In the genomic region with DNA sequence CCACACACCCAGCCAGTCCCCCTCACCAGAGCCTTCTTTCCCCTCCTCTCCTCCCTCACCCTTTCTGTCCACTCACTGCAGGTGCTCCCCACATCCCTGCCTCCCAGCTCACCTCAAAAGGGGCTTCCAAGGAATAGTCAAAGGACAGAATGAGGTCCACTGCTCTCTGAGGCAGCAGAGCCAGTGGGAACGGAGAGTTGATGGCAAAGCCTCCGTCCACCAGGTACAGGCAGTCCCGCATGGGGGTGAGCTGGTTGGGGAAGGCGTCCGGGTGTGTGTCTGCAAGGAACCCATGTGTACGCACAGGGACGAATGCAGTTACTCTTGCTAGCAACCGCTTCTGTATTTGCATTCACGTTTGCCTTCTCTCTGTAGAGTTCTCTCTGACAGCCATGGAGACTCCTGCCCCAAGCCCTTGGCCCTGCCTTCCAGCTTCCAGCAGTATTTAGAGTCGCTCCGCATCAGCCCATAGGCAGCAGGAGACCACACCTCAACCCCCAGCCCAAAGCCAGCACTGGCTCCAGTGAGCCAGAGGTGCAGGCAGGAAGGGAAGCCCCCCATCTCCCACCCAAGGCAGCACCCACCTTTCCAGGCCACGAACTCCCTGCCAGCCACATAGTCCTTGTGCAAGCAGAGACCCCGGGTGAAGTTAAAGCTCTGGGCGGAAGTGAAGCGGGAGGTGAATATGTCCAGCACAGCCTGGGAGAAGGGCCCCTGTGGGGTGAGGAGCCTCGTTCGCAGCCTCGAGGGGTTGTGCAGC, we compare ENCODE assay signal across 29 cellular contexts. TPM values are rescaled to one million over a fixed set of nuclear protein-coding genes. Genes with fewer than 3 reads are reported as not detected.
"Had no signal": no experiment of that assay in that cellular context is flagged by ENCODE, and none has a peak within 500 bp of the region (broad histone marks: within the 10 kb centered on the region; RNA-seq: fewer than 3 reads in every experiment).

No MANE protein-coding gene starts in this region.

- H3K9me3 Mint-ChIP-seq: activated B cell treated with CpG ODN at 0.5 μM for 24 hours; activated CD4-positive, alpha-beta memory T cell treated with anti-CD3 and anti-CD28 coated beads for 36 hours; activated naive CD4-positive, alpha-beta T cell treated with anti-CD3 and anti-CD28 coated beads, Interleukin-2, amount 50 U/mL, for 24 hours; central memory CD8-positive, alpha-beta T cell; effector memory CD8-positive, alpha-beta T cell; stimulated activated naive B cell treated with anti-CD40 and anti-IgM and Interleukin-4, amounts not matched to agents 10 μg/mL and 1 μg/mL and 100 μg/mL, for 72 hours; T-helper 1 cell treated with Interleukin-12 subunit alpha and Interleukin-12 subunit beta and Interleukin-4 antibody, amounts not matched to agents 30 μg/mL and 1 μg/mL, for 36 hours; type B pancreatic cell had no signal

- FAIRE-seq: astrocyte, endothelial cell of umbilical vein, frontal cortex had no signal

- H3K4me3 Mint-ChIP-seq: activated B cell treated with CpG ODN at 0.5 μM for 24 hours; activated CD4-positive, alpha-beta memory T cell treated with anti-CD3 and anti-CD28 coated beads for 36 hours; activated naive CD4-positive, alpha-beta T cell treated with anti-CD3 and anti-CD28 coated beads, Interleukin-2, amount 50 U/mL, for 24 hours; central memory CD8-positive, alpha-beta T cell; effector memory CD8-positive, alpha-beta T cell; stimulated activated naive B cell treated with anti-CD40 and anti-IgM and Interleukin-4, amounts not matched to agents 10 μg/mL and 1 μg/mL and 100 μg/mL, for 72 hours; T-helper 1 cell treated with Interleukin-12 subunit alpha and Interleukin-12 subunit beta and Interleukin-4 antibody, amounts not matched to agents 30 μg/mL and 1 μg/mL, for 36 hours; type B pancreatic cell had no signal

- H3K27me3 Mint-ChIP-seq: activated naive CD4-positive, alpha-beta T cell treated with anti-CD3 and anti-CD28 coated beads, Interleukin-2, amount 50 U/mL, for 24 hours had no signal

- H3K9me3 ChIP-seq: colonic mucosa, esophagus muscularis mucosa, right lobe of liver, thoracic aorta had no signal

- ATAC-seq: effector memory CD8-positive, alpha-beta T cell; left ventricle myocardium superior; right lobe of liver; stimulated activated naive B cell treated with anti-CD40 and anti-IgM and Interleukin-4, amounts not matched to agents 10 μg/mL and 1 μg/mL and 100 μg/mL, for 72 hours had no signal

- H3K4me2 ChIP-seq: smooth muscle cell had no signal

- H3K4me1 Mint-ChIP-seq: activated B cell treated with CpG ODN at 0.5 μM for 24 hours; activated naive CD4-positive, alpha-beta T cell treated with anti-CD3 and anti-CD28 coated beads, Interleukin-2, amount 50 U/mL, for 24 hours; central memory CD8-positive, alpha-beta T cell; stimulated activated naive B cell treated with anti-CD40 and anti-IgM and Interleukin-4, amounts not matched to agents 10 μg/mL and 1 μg/mL and 100 μg/mL, for 72 hours had no signal

- H3K4me1 ChIP-seq: colonic mucosa, esophagus muscularis mucosa, right lobe of liver had no signal

- H3K36me3 Mint-ChIP-seq: activated CD4-positive, alpha-beta memory T cell treated with anti-CD3 and anti-CD28 coated beads for 36 hours; activated naive CD4-positive, alpha-beta T cell treated with anti-CD3 and anti-CD28 coated beads, Interleukin-2, amount 50 U/mL, for 24 hours; stimulated activated naive B cell treated with anti-CD40 and anti-IgM and Interleukin-4, amounts not matched to agents 10 μg/mL and 1 μg/mL and 100 μg/mL, for 72 hours; type B pancreatic cell had no signal

- H3K27ac ChIP-seq: colonic mucosa, dorsolateral prefrontal cortex, esophagus muscularis mucosa, right lobe of liver, thoracic aorta had no signal

- H3K27ac Mint-ChIP-seq: activated B cell treated with CpG ODN at 0.5 μM for 24 hours; activated CD4-positive, alpha-beta memory T cell treated with anti-CD3 and anti-CD28 coated beads for 36 hours; activated naive CD4-positive, alpha-beta T cell treated with anti-CD3 and anti-CD28 coated beads, Interleukin-2, amount 50 U/mL, for 24 hours; effector memory CD8-positive, alpha-beta T cell; stimulated activated naive B cell treated with anti-CD40 and anti-IgM and Interleukin-4, amounts not matched to agents 10 μg/mL and 1 μg/mL and 100 μg/mL, for 72 hours; T-helper 1 cell treated with Interleukin-12 subunit alpha and Interleukin-12 subunit beta and Interleukin-4 antibody, amounts not matched to agents 30 μg/mL and 1 μg/mL, for 36 hours; type B pancreatic cell had no signal

- H3K27me3 ChIP-seq: colonic mucosa, dorsolateral prefrontal cortex, right lobe of liver had no signal

- H3K36me3 ChIP-seq: colonic mucosa, esophagus muscularis mucosa, right lobe of liver, thoracic aorta had no signal

- H3K4me3 ChIP-seq: colonic mucosa, dorsolateral prefrontal cortex, esophagus muscularis mucosa, right lobe of liver, smooth muscle cell, thoracic aorta had no signal

- DNase-seq: activated B cell treated with CpG ODN at 0.5 μM for 24 hours; activated CD4-positive, alpha-beta memory T cell treated with anti-CD3 and anti-CD28 coated beads for 36 hours; activated CD4-positive, alpha-beta T cell treated with anti-CD3 and anti-CD28 coated beads for 4 hours; activated T-cell treated with anti-CD3 and anti-CD28 coated beads, Interleukin-2, amount 50 U/mL, for 48 hours; colonic mucosa; effector memory CD8-positive, alpha-beta T cell; glutamatergic neuron; hippocampal formation; left ventricle myocardium superior; mammary epithelial cell; midbrain; occipital lobe; stimulated activated CD4-positive, alpha-beta T cell treated with anti-CD3 and anti-CD28 coated beads, Interleukin-2, amount 100 ng/mL, for 48 hours; stimulated activated CD8-positive, alpha-beta memory T cell treated with anti-CD3 and anti-CD28 coated beads, Interleukin-4, amount 100 ng/mL, for 48 hours; stimulated activated naive B cell treated with anti-CD40 and anti-IgM and Interleukin-4, amounts not matched to agents 10 μg/mL and 1 μg/mL and 100 μg/mL, for 72 hours; T1000 had no signal

RNA-seq across cellular contexts. Expression of gene PLA2G4F, which starts 12.4 kb away (rescaled TPM):
- total RNA-seq: activated B cell treated with CpG ODN at 0.5 μM for 24 hours; activated CD4-positive, alpha-beta memory T cell treated with anti-CD3 and anti-CD28 coated beads for 36 hours; endothelial cell of umbilical vein; frontal cortex; occipital lobe; right lobe of liver had no signal
- polyA plus RNA-seq: endothelial cell of umbilical vein, neural cell had no signal

RNA-seq across cellular contexts. Expression of gene PLA2G4D, which starts 49.7 kb away (rescaled TPM):
- total RNA-seq: activated B cell treated with CpG ODN at 0.5 μM for 24 hours; activated CD4-positive, alpha-beta memory T cell treated with anti-CD3 and anti-CD28 coated beads for 36 hours; astrocyte; endothelial cell of umbilical vein; esophagus muscularis mucosa; left ventricle myocardium superior; occipital lobe; right lobe of liver; thoracic aorta had no signal
- polyA plus RNA-seq: endothelial cell of umbilical vein, neural cell had no signal
